Comparison of ENCODE assay signal across 20 cellular contexts in the genomic region with DNA sequence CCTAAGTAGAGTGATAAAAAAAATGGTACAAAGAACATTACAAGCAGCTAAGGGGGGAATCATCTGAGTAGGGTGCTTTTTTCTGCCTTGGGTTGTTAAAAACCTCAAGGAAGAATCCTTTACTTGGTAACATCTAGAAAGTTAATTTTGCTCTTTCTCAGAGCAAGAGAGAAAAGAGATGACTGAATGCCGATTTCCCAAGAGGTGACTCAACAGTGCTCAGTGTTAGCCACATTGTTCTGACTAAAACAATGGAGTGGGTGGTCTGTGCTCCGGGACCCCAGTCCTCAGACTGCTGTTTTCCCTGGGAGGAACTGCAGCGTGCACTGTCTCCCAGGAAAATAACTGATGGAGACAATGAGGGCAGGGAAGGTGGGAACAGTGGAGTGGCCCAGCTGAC. TPM values are rescaled to one million over a fixed set of nuclear protein-coding genes. Genes with fewer than 3 reads are reported as not detected.
DNase-seq lines count a peak whose midpoint lies in the region; ATAC-seq and TF ChIP-seq lines count a peak whose summit lies in the region.
"Had no signal": no experiment of that assay in that cellular context is flagged by ENCODE, and none has a peak within 500 bp of the region (broad histone marks: within the 10 kb centered on the region; RNA-seq: fewer than 3 reads in every experiment).

No MANE protein-coding gene starts in this region.

- H2AFZ ChIP-seq in GM23248: no peak overlapping the region

- H3K4me2 ChIP-seq in GM23248 (ENCODE audit: unreplicated experiment): no peak overlapping the region

- peaks cover 61% of the 10 kb centered on the region for H3K27me3 ChIP-seq in GM23248 (replicated peaks; ENCODE audit: insufficient read depth)
- no peaks in the 10 kb centered on the region for H3K27me3 ChIP-seq in breast epithelium

- no peaks in the 10 kb centered on the region for H3K36me3 ChIP-seq in GM23248 (ENCODE audit: low read depth)
- H3K36me3 ChIP-seq in breast epithelium: no peaks in the 10 kb centered on the region

- no peaks in the 10 kb centered on the region for H3K79me2 ChIP-seq in GM23248 (ENCODE audit: insufficient read depth)

- no peak overlapping the region for H3K27ac ChIP-seq in GM23248
- no peak overlapping the region for H3K27ac ChIP-seq in breast epithelium

- intact Hi-C loops in breast epithelium (cut with DNase I; ENCODE audit: low total_unique reads): no loop called here

- H3K27me3 Mint-ChIP-seq in activated T-cell treated with anti-CD3 and anti-CD28 coated beads, Interleukin-2, amount 50 U/mL, for 24 hours: no peaks in the 10 kb centered on the region
- H3K27me3 Mint-ChIP-seq in activated T-cell treated with anti-CD3 and anti-CD28 coated beads, Interleukin-2, amount 50 U/mL, for 72 hours (ENCODE audit: low read depth): no peaks in the 10 kb centered on the region

- no peak for TF ChIP-seq POLR2A in breast epithelium (IDR thresholded peaks at IDR 0.05)

- peak overlapping the region; percentile 85 for H3K27ac Mint-ChIP-seq in activated T-cell treated with anti-CD3 and anti-CD28 coated beads, Interleukin-2, amount 50 U/mL, for 24 hours
- peak overlapping the region; percentile 4 for H3K27ac Mint-ChIP-seq in activated T-cell treated with anti-CD3 and anti-CD28 coated beads, Interleukin-2, amount 50 U/mL, for 72 hours

- no peaks in the 10 kb centered on the region for H3K9me2 ChIP-seq in GM23248 (ENCODE audit: insufficient read depth)

- ATAC-seq in activated T-cell treated with anti-CD3 and anti-CD28 coated beads, Interleukin-2, amount 50 U/mL, for 72 hours (replicated peaks in 1 of 2): peak; percentile 55 to 56
- no peak for ATAC-seq in GM19035 (IDR thresholded peaks at IDR 0.05; ENCODE audit: unreplicated experiment)
- no peak for ATAC-seq in activated CD4-positive, CD25-positive, alpha-beta regulatory T cell treated with anti-CD3 and anti-CD28 coated beads, Interleukin-2, amount 50 U/mL, for 24 hours
- ATAC-seq: GM12878 had no signal

- peaks cover 2% of the 10 kb centered on the region for H3K9me3 Mint-ChIP-seq in activated T-cell treated with anti-CD3 and anti-CD28 coated beads, Interleukin-2, amount 50 U/mL, for 24 hours
- no peaks in the 10 kb centered on the region for H3K9me3 Mint-ChIP-seq in activated T-cell treated with anti-CD3 and anti-CD28 coated beads, Interleukin-2, amount 50 U/mL, for 72 hours

- no peak overlapping the region for H3K9ac ChIP-seq in GM23248

- in situ Hi-C loops in GM23248 (cut with MboI): no loop called here

- H3K4me3 Mint-ChIP-seq in activated T-cell treated with anti-CD3 and anti-CD28 coated beads, Interleukin-2, amount 50 U/mL, for 24 hours: no peak overlapping the region
- peak overlapping the region; percentile 57 to 63 for H3K4me3 Mint-ChIP-seq in activated T-cell treated with anti-CD3 and anti-CD28 coated beads, Interleukin-2, amount 50 U/mL, for 72 hours

- H3K4me3 ChIP-seq in GM23248: no peak overlapping the region
- H3K4me3 ChIP-seq in fibroblast of mammary gland (ENCODE audit: control insufficient read depth, low read depth, low read length): no peak overlapping the region
- H3K4me3 ChIP-seq in breast epithelium: no peak overlapping the region
- H3K4me3 ChIP-seq: GM12878 had no signal

- no peaks in the 10 kb centered on the region for H3K36me3 Mint-ChIP-seq in activated T-cell treated with anti-CD3 and anti-CD28 coated beads, Interleukin-2, amount 50 U/mL, for 24 hours (ENCODE audit: low read depth)
- H3K36me3 Mint-ChIP-seq in activated T-cell treated with anti-CD3 and anti-CD28 coated beads, Interleukin-2, amount 50 U/mL, for 72 hours (ENCODE audit: insufficient read depth in 2 of 2): peaks cover 0 to 1% of the 10 kb centered on the region in 2 donors

- H3K4me1 ChIP-seq in GM23248 (ENCODE audit: insufficient read depth): no peaks in the 10 kb centered on the region
- H3K4me1 ChIP-seq in breast epithelium: no peaks in the 10 kb centered on the region

- H3K9me3 ChIP-seq in GM23248 (ENCODE audit: low read depth) (no peaks in the 10 kb centered on the region), breast epithelium (no peaks in the 10 kb centered on the region)

- no peaks in the 10 kb centered on the region for H3F3A ChIP-seq in GM23248 (ENCODE audit: insufficient read depth)

- no peak for DNase-seq in activated T-cell treated with anti-CD3 and anti-CD28 coated beads, Interleukin-2, amount 50 U/mL, for 24 hours
- no peak for DNase-seq in activated T-cell treated with anti-CD3 and anti-CD28 coated beads, Interleukin-2, amount 50 U/mL, for 1 hour
- DNase-seq in GM23248 (peak; percentile 12), fibroblast of mammary gland (ENCODE audit: low read depth) (peak; percentile 4), breast epithelium (ENCODE audit: low spot score in 2 of 2) (no peak)
- DNase-seq in activated T-cell treated with anti-CD3 and anti-CD28 coated beads, Interleukin-2, amount 50 U/mL, for 72 hours: peak in 1 of 2 donors; percentile 39
- DNase-seq: C1 segment of cervical spinal cord, DMS 273 treated with DMSO at 0.1 percent for 48 hours, GDM1, GOT3, KBM-7, NCI-H1417 treated with DMSO at 0.1 percent for 48 hours, NCI-H1930, NCI-H2171, NCI-H446 treated with DMSO at 0.1 percent for 48 hours, RPMI8226 had no signal

- H4K20me1 ChIP-seq in GM23248 (ENCODE audit: insufficient read depth): no peaks in the 10 kb centered on the region

- WGBS in GM23248 (ENCODE audit: low coverage in 1 of 2, low lambda C conversion rate in 2 of 2, missing lambda C conversion rate in 2 of 2), 2 experiments: 45 to 46% methylated on average over 3 of the region's 3 CpGs

- H3K4me1 Mint-ChIP-seq in activated T-cell treated with anti-CD3 and anti-CD28 coated beads, Interleukin-2, amount 50 U/mL, for 24 hours (ENCODE audit: low read depth): peaks cover 56% of the 10 kb centered on the region
- peaks cover 72% of the 10 kb centered on the region for H3K4me1 Mint-ChIP-seq in activated T-cell treated with anti-CD3 and anti-CD28 coated beads, Interleukin-2, amount 50 U/mL, for 72 hours (ENCODE audit: low read depth)

- TF ChIP-seq CTCF in fibroblast of mammary gland (conservative IDR thresholded peaks at IDR 0.05; ENCODE audit: control insufficient read depth, insufficient read depth, low read depth, low read length) (no peak), breast epithelium (IDR thresholded peaks at IDR 0.05) (no peak)

RNA-seq across cellular contexts. Expression of gene RASGRP1, which starts 41.1 kb away (rescaled TPM):
- total RNA-seq in GM23248 (2014; rRNA removed; shearing (Covaris generic)): 1.5 and 3.0 TPM in 2 replicates
- 0.58 and 0.96 TPM in 2 replicates for polyA plus RNA-seq in GM23248 (2016; fragmentation: Nextera tagmentation; extraction: Ambion mirVana)
- 100 to 1,000 TPM; 173 to 183 TPM for total RNA-seq in activated T-cell treated with anti-CD3 and anti-CD28 coated beads, Interleukin-2, amount 50 U/mL, for 72 hours
- total RNA-seq in breast epithelium: 1 to 10 TPM in 2 of 3 donors, under 1 TPM in 1; 0.96 to 4.8 (median 1.3) TPM
- total RNA-seq: A673 had no signal

Comparison
In these comparisons a context has a peak if more than half of its experiments do, and no peak if none do; other contexts are left out.
1. DNase-seq: peak in GM23248 (single experiment) and fibroblast of mammary gland (single experiment); none in activated T-cell treated with anti-CD3 and anti-CD28 coated beads, Interleukin-2, amount 50 U/mL, for 24 hours (single experiment), activated T-cell treated with anti-CD3 and anti-CD28 coated beads, Interleukin-2, amount 50 U/mL, for 1 hour (single experiment) and breast epithelium (0 of 2).
2. ATAC-seq: peak in activated T-cell treated with anti-CD3 and anti-CD28 coated beads, Interleukin-2, amount 50 U/mL, for 72 hours (2 of 2); none in GM19035 (single experiment) and activated CD4-positive, CD25-positive, alpha-beta regulatory T cell treated with anti-CD3 and anti-CD28 coated beads, Interleukin-2, amount 50 U/mL, for 24 hours (0 of 2).
3. RNA of gene RASGRP1, which starts 41.1 kb away (total RNA-seq): 173 to 183 TPM in activated T-cell treated with anti-CD3 and anti-CD28 coated beads, Interleukin-2, amount 50 U/mL, for 72 hours; 1.5 to 3.0 TPM in GM23248 and 0.96 to 4.8 TPM in breast epithelium; every median in the first group is over 10 times any median in the second.